In the genomic region with DNA sequence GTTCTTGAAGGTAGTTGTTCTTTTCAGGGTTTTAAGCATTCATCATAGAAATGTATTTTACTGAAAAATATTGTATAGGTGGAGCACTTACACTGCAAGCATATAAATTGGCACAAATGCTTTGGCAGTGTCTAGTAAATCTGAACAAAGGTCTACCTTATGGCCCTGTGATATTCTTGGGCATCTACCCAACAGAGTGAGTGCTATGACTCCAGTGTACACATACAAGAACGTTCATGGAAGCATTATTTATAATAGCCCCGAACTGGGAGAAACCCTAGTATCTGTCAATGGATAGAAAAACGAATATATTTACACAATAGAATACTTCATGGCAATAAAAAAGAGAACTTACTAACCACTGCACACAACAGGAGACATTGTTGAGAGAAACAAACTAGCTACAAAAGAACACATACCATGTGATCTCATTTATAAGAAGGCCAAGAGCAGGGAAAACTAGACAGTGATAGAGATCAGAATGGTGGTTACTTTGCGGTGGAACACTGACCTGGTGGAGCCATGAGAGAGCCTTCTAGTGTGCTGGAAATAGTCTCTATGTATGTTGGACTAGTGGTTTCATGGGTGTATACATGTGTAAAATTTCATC, we compare ENCODE assay signal across 17 cellular contexts.
DNase-seq lines count a peak whose midpoint lies in the region; ATAC-seq and TF ChIP-seq lines count a peak whose summit lies in the region.
"Had no signal": no experiment of that assay in that cellular context is flagged by ENCODE, and none has a peak within 500 bp of the region (broad histone marks: within the 10 kb centered on the region; RNA-seq: fewer than 3 reads in every experiment).

No MANE protein-coding gene starts in this region.

- DNase-seq in G401 (ENCODE audit: low spot score) = peak; percentile 42
- peak; percentile 72 for DNase-seq in NCI-H2029 treated with DMSO at 0.1 percent for 48 hours (lab: John Stamatoyannopoulos, UW)
- no peak for DNase-seq in endothelial cell (ENCODE audit: low spot score)
- DNase-seq in prostate gland (ENCODE audit: low spot score) = peak; percentile 73
- no peak for DNase-seq in KG1 (lab: John Stamatoyannopoulos, UW)
- DNase-seq: BE2C; Caco-2; CD8-positive, alpha-beta T cell; DND-41; GF-D8; GM23248 had no signal

- H3K4me1 Mint-ChIP-seq in endothelial cell (ENCODE audit: unreplicated experiment) = peaks cover 8% of the 10 kb centered on the region
- H3K4me1 Mint-ChIP-seq: CD14-positive monocyte had no signal

- peaks cover 3% of the 10 kb centered on the region for H3K36me3 Mint-ChIP-seq in endothelial cell (ENCODE audit: low read depth, unreplicated experiment)
- H3K36me3 Mint-ChIP-seq: CD14-positive monocyte; CD8-positive, alpha-beta T cell had no signal

- no peaks in the 10 kb centered on the region for H3K27me3 ChIP-seq in prostate gland (replicated peaks; ENCODE audit: insufficient read depth)
- H3K27me3 ChIP-seq: BE2C had no signal

- H3K27ac ChIP-seq in prostate gland = no peak overlapping the region
- H3K27ac ChIP-seq: A549, GM23248 had no signal

- no peak overlapping the region for H3K4me3 ChIP-seq in prostate gland
- H3K4me3 ChIP-seq: A549, GM23248 had no signal

- H3K9me3 Mint-ChIP-seq in endothelial cell (ENCODE audit: unreplicated experiment) = no peaks in the 10 kb centered on the region

- no peak for ATAC-seq in GM19467 (IDR thresholded peaks at IDR 0.05; ENCODE audit: unreplicated experiment)
- no peak for ATAC-seq in HG02981 (IDR thresholded peaks at IDR 0.05; ENCODE audit: unreplicated experiment)
- ATAC-seq in HG02885 (IDR thresholded peaks at IDR 0.05; ENCODE audit: poor library complexity, unreplicated experiment) = no peak
- ATAC-seq: A549; CD8-positive, alpha-beta T cell; HCT116 had no signal

- no peak for TF ChIP-seq POLR2A in prostate gland (IDR thresholded peaks at IDR 0.05)

- WGBS in prostate gland = 33% methylated on average over 4 of the region's 4 CpGs

- H3K4me3 Mint-ChIP-seq in endothelial cell (ENCODE audit: unreplicated experiment) = no peak overlapping the region
- H3K4me3 Mint-ChIP-seq: CD14-positive monocyte; CD8-positive, alpha-beta T cell had no signal

- no peak for TF ChIP-seq CTCF in endothelial cell (IDR thresholded peaks at IDR 0.05; ENCODE audit: unreplicated experiment)
- no peak for TF ChIP-seq CTCF in prostate gland (IDR thresholded peaks at IDR 0.05)

- H3K4me1 ChIP-seq in prostate gland (replicated peaks) = no peaks in the 10 kb centered on the region
- H3K4me1 ChIP-seq: A549, BE2C, Caco-2 had no signal

- in situ Hi-C loops in G401 (cut with HindIII; ENCODE audit: low sequenced_read_pairs) = no loop called here

- intact Hi-C loops in prostate gland (cut with DNase I) = no loop called here

- no peaks in the 10 kb centered on the region for H3K27me3 Mint-ChIP-seq in endothelial cell (ENCODE audit: unreplicated experiment)

- peak overlapping the region; percentile 32 for H3K27ac Mint-ChIP-seq in endothelial cell (ENCODE audit: unreplicated experiment)
- H3K27ac Mint-ChIP-seq: CD14-positive monocyte; CD8-positive, alpha-beta T cell had no signal

- no peaks in the 10 kb centered on the region for H3K36me3 ChIP-seq in prostate gland
- H3K36me3 ChIP-seq: BE2C had no signal

- H3K9me3 ChIP-seq in prostate gland = no peaks in the 10 kb centered on the region
- H3K9me3 ChIP-seq: A549, BE2C, Caco-2 had no signal

Comparison
In these comparisons a context has a peak if more than half of its experiments do, and no peak if none do; other contexts are left out.
1. DNase-seq: peak in G401 (single experiment), NCI-H2029 treated with DMSO at 0.1 percent for 48 hours (single experiment) and prostate gland (single experiment); none in endothelial cell (single experiment) and KG1 (single experiment).